In genomic region chr6:63963756-63964315, GRCh38 we compare ENCODE assay signal across 21 cellular contexts.
DNase-seq lines count a peak whose midpoint lies in the region; FAIRE-seq and TF ChIP-seq lines count a peak whose summit lies in the region.
"Had no signal": no experiment of that assay in that cellular context is flagged by ENCODE, and none has a peak within 500 bp of the region (broad histone marks: within the 10 kb centered on the region; RNA-seq: fewer than 3 reads in every experiment).

No MANE protein-coding gene starts in this region.

- no peak overlapping the region for H3K27ac ChIP-seq in A673 (ENCODE audit: low read depth, low read length, poor library complexity, severe bottlenecking)
- peak overlapping the region; percentile 86 for H3K27ac ChIP-seq in HUES48 (ENCODE audit: low read depth, low read length)
- H3K27ac ChIP-seq: body of pancreas, SJCRH30, testis had no signal

- intact Hi-C loops in A673 (cut with micrococcal nuclease; ENCODE audit: unreplicated experiment), result no loop called here

- H3K4me1 ChIP-seq in A673 (ENCODE audit: insufficient read depth, low read length, poor library complexity, severe bottlenecking) (no peaks in the 10 kb centered on the region), HUES48 (ENCODE audit: control insufficient read depth, insufficient read depth, low read length) (peaks cover 35% of the 10 kb centered on the region)
- H3K4me1 ChIP-seq: body of pancreas, SJCRH30, testis had no signal

- no peaks in the 10 kb centered on the region for H3K9me3 ChIP-seq in A673 (ENCODE audit: low read depth, low read length, poor library complexity, severe bottlenecking)
- H3K9me3 ChIP-seq in HUES48 (ENCODE audit: control insufficient read depth, insufficient read depth, low read length), result 0 out of 2 replicates have a peak, but pooled peaks cover 4% of the 10 kb centered on the region
- H3K9me3 ChIP-seq: body of pancreas, SJCRH30, testis had no signal

- no TSS peak for BruUV-seq in A673 (replicated peaks; lab: Mats Ljungman, UMichigan)

- no peak for TF ChIP-seq POLR2A in GM12892 (IDR thresholded peaks at IDR 0.05; ENCODE audit: low read depth, low read length)

- FAIRE-seq in frontal cortex (lab: Jason Lieb, UNC) (no peak), GM12892 (lab: Jason Lieb, UNC) (no peak)

- no peak overlapping the region for H3K9ac ChIP-seq in HUES48 (ENCODE audit: low read depth, low read length)

- TF ChIP-seq CTCF in A673 (conservative IDR thresholded peaks at IDR 0.05; ENCODE audit: low read depth, low read length), result 0 out of 2 replicates have a peak, but pooled peaks have one; percentile 20

- H3K4me3 ChIP-seq in A673 (ENCODE audit: low read depth, low read length, poor library complexity, severe bottlenecking), result no peak overlapping the region
- H3K4me3 ChIP-seq in HUES48 (ENCODE audit: low read depth, low read length), result peak overlapping the region; percentile 37
- H3K4me3 ChIP-seq: body of pancreas, lung, SJCRH30, testis had no signal

- H3K36me3 ChIP-seq in A673 (ENCODE audit: insufficient read depth, low read length, poor library complexity, severe bottlenecking) (no peaks in the 10 kb centered on the region), HUES48 (ENCODE audit: control insufficient read depth, insufficient read depth, low read length) (no peaks in the 10 kb centered on the region)
- H3K36me3 ChIP-seq: SJCRH30 had no signal

- CTCF ChIA-PET in A673 (lab: Charles Lee), result no interaction called here

- POLR2A ChIA-PET in A673 (lab: Charles Lee; ENCODE audit: low non-redundant PET), result no interaction called here

- in situ Hi-C loops in SK-MEL-5 (cut with HindIII; ENCODE audit: low pct_unique_long_range_greater_than_20kb, low sequenced_read_pairs), result no loop called here

- H3K27me3 ChIP-seq in A673 (replicated peaks; ENCODE audit: insufficient read depth, low read depth, low read length, poor library complexity) (no peaks in the 10 kb centered on the region), HUES48 (ENCODE audit: control insufficient read depth, insufficient read depth, low read length) (no peaks in the 10 kb centered on the region)
- H3K27me3 ChIP-seq: body of pancreas, SJCRH30, testis had no signal

- DNase-seq in A673 (ENCODE audit: low spot score) (no peak), SK-MEL-5 (ENCODE audit: low read depth, low spot score) (peak; percentile 48), kidney glomerular epithelial cell (lab: John Stamatoyannopoulos, UW) (peak; percentile 1), frontal cortex (ENCODE audit: low spot score in 2 of 2) (no peak), SHP77 treated with DMSO at 0.1 percent for 48 hours (lab: John Stamatoyannopoulos, UW) (no peak), GM12892 (ENCODE audit: insufficient read length) (no peak)
- no peak for DNase-seq in activated CD8-positive, alpha-beta memory T cell treated with anti-CD3 and anti-CD28 coated beads, Interleukin-2, amount 50 U/mL, for 4 hours
- DNase-seq: activated CD4-positive, alpha-beta T cell treated with anti-CD3 and anti-CD28 coated beads, Interleukin-2, amount 50 U/mL, for 1 hour; activated effector memory CD4-positive, alpha-beta T cell treated with Interleukin-2 at 50 U/mL for 16 hours; activated naive CD8-positive, alpha-beta T cell treated with anti-CD3 and anti-CD28 coated beads, Interleukin-2, amount 50 U/mL, for 24 hours; body of pancreas; CD4-positive, CD25-positive, alpha-beta regulatory T cell; DMS79; islet precursor cell; NCI-H1436 treated with DMSO at 0.1 percent for 48 hours; NCI-H774; SJCRH30; T-helper 17 cell; testis had no signal

Comparison
In these comparisons a context has a peak if more than half of its experiments do, and no peak if none do; other contexts are left out.
1. DNase-seq: peak in SK-MEL-5 (single experiment) and kidney glomerular epithelial cell (single experiment); none in A673 (single experiment), frontal cortex (0 of 2), SHP77 treated with DMSO at 0.1 percent for 48 hours (single experiment), activated CD8-positive, alpha-beta memory T cell treated with anti-CD3 and anti-CD28 coated beads, Interleukin-2, amount 50 U/mL, for 4 hours (single experiment) and GM12892 (single experiment).